Comparison of ENCODE assay signal across 8 cellular contexts in the genomic region with DNA sequence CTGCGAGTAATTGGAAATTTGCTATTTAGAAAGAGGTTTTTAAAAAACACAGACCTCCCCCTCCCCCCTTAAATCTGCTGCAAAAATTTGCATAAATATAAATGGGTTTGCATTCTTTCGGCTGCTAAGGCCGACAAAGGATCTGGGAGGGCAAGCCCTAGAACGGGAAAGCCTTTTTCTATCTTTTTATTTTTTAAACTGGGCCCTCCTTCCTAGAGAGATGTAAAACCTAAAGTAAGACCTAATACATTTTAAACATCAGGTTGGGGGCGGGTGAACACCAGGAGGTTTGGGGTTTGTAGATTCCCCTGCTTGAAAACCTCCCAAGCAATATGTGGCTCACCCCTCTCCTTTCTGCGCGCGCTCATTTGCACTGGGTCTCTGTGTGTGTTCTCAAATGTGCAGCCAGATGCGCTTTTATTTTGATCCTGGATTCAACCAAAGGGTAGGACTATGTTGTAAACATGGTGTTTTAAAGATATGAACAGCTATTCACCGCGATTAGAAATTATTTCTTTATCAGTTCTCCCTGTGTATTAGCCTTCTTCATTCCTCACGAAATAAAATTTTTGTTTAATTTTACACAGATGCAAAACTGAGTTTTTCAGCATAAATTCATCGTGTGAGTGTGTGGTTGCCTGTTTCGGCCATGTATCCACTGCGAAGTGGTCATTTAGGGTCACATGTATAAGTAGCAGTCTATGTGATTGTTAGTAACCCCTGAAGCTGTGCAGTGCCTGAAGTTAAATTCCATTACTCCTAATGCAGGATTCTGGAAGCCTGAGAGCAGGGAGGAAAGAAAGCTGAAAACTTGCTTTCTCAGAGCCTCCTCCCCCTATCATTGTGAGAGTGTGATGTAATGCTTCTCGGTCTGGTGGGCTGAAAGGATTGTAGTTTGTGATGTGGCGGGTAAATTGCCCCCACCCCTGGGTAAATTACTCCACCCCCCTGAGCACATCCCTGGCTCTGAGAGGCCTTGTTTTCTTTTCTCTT. TPM values are rescaled to one million over a fixed set of nuclear protein-coding genes. Genes with fewer than 3 reads are reported as not detected.
A peak's percentile ranks its signal among the peaks of the same experiment; 100 is the strongest.
DNase-seq lines count a peak whose midpoint lies in the region; ATAC-seq and TF ChIP-seq lines count a peak whose summit lies in the region.

No MANE protein-coding gene starts in this region.

- no peaks in the 10 kb centered on the region for H3K36me3 ChIP-seq in mucosa of rectum (ENCODE audit: control insufficient read depth in 2 of 2, insufficient read depth in 2 of 2, low read length in 2 of 2)

- intact Hi-C loops in activated CD4-positive, alpha-beta T cell treated with anti-CD3 and anti-CD28 coated beads, Interleukin-2, amount 10 ng/mL, durations not matched to agents 24 days and 14 days (cut with micrococcal nuclease): loop anchor here (5.0 to 10.0 kb wide), 4 partner anchors 64 to 914 kb away; partner anchors contain the start of genes EP300 and GRAP2

- DNase-seq in GM10266 (ENCODE audit: extremely low spot score) (peak; percentile 20), NCI-H128 (lab: John Stamatoyannopoulos, UW; ENCODE audit: unreplicated experiment) (peak; percentile 23), epithelial cell of prostate (ENCODE audit: low read depth, low spot score) (no peak), type B pancreatic cell (ENCODE audit: extremely low spot score, unreplicated experiment) (no peak)
- peak; percentile 84 for DNase-seq in activated CD4-positive, alpha-beta T cell treated with anti-CD3 and anti-CD28 coated beads, Interleukin-2, amount 10 ng/mL, durations not matched to agents 24 days and 14 days

- H3K4me1 ChIP-seq in mucosa of rectum (ENCODE audit: control insufficient read depth in 2 of 2, insufficient read depth in 2 of 2, low read length in 2 of 2): peaks cover 38 to 43% of the 10 kb centered on the region in 2 donors

- ATAC-seq in HG03432 (IDR thresholded peaks at IDR 0.05; ENCODE audit: unreplicated experiment) (no peak), GM18502 (IDR thresholded peaks at IDR 0.05; ENCODE audit: poor library complexity, unreplicated experiment) (no peak)

- no peaks in the 10 kb centered on the region for H3K27me3 ChIP-seq in mucosa of rectum (ENCODE audit: control insufficient read depth in 2 of 2, insufficient read depth in 2 of 2, low read length in 2 of 2)

- peak overlapping the region; percentile 91 to 98 for H3K4me3 ChIP-seq in mucosa of rectum (ENCODE audit: low read length in 2 of 2)

- peak overlapping the region; percentile 65 to 88 for H3K9ac ChIP-seq in mucosa of rectum (ENCODE audit: low read depth in 1 of 2, low read length in 2 of 2)

- peaks cover 7% of the 10 kb centered on the region for H3K36me3 Mint-ChIP-seq in activated CD4-positive, alpha-beta T cell treated with anti-CD3 and anti-CD28 coated beads, Interleukin-2, amount 10 ng/mL, durations not matched to agents 24 days and 14 days (ENCODE audit: low read depth)
- H3K36me3 Mint-ChIP-seq in type B pancreatic cell: no peaks in the 10 kb centered on the region

- H3K4me3 Mint-ChIP-seq in activated CD4-positive, alpha-beta T cell treated with anti-CD3 and anti-CD28 coated beads, Interleukin-2, amount 10 ng/mL, durations not matched to agents 24 days and 14 days: peak overlapping the region; percentile 80
- peak overlapping the region; percentile 97 for H3K4me3 Mint-ChIP-seq in type B pancreatic cell

- H3K9me3 ChIP-seq in mucosa of rectum (ENCODE audit: control insufficient read depth in 2 of 2, low read length in 2 of 2): no peaks in the 10 kb centered on the region

- H3K27ac Mint-ChIP-seq in activated CD4-positive, alpha-beta T cell treated with anti-CD3 and anti-CD28 coated beads, Interleukin-2, amount 10 ng/mL, durations not matched to agents 24 days and 14 days: peak overlapping the region; percentile 91
- H3K27ac Mint-ChIP-seq in type B pancreatic cell: peak overlapping the region; percentile 95

- H3K27ac ChIP-seq in epithelial cell of prostate (peak overlapping the region; percentile 61), mucosa of rectum (ENCODE audit: low read depth in 2 of 2, low read length in 2 of 2) (peak overlapping the region; percentile 75 to 81)

- no peaks in the 10 kb centered on the region for H3K9me3 Mint-ChIP-seq in activated CD4-positive, alpha-beta T cell treated with anti-CD3 and anti-CD28 coated beads, Interleukin-2, amount 10 ng/mL, durations not matched to agents 24 days and 14 days
- H3K9me3 Mint-ChIP-seq in type B pancreatic cell: no peaks in the 10 kb centered on the region

- H3K27me3 Mint-ChIP-seq in activated CD4-positive, alpha-beta T cell treated with anti-CD3 and anti-CD28 coated beads, Interleukin-2, amount 10 ng/mL, durations not matched to agents 24 days and 14 days: no peaks in the 10 kb centered on the region
- no peaks in the 10 kb centered on the region for H3K27me3 Mint-ChIP-seq in type B pancreatic cell

- TF ChIP-seq CTCF in GM10266 (IDR thresholded peaks at IDR 0.05; ENCODE audit: control insufficient read depth, insufficient read depth, low read depth, missing control alignments): no peak
- TF ChIP-seq CTCF in type B pancreatic cell (conservative IDR thresholded peaks at IDR 0.05): no peak

- peaks cover 51% of the 10 kb centered on the region for H3K4me1 Mint-ChIP-seq in activated CD4-positive, alpha-beta T cell treated with anti-CD3 and anti-CD28 coated beads, Interleukin-2, amount 10 ng/mL, durations not matched to agents 24 days and 14 days
- peaks cover 55% of the 10 kb centered on the region for H3K4me1 Mint-ChIP-seq in type B pancreatic cell (ENCODE audit: unreplicated experiment)

RNA-seq across cellular contexts. Expression of gene TNRC6B, which starts 1.0 kb away (rescaled TPM):
- 27.3 and 31.3 TPM in 2 replicates for total RNA-seq in activated CD4-positive, alpha-beta T cell treated with anti-CD3 and anti-CD28 coated beads, Interleukin-2, amount 10 ng/mL, durations not matched to agents 24 days and 14 days
- 48.3 and 50.7 TPM in 2 replicates for total RNA-seq in type B pancreatic cell (ENCODE audit: low replicate concordance)

Comparison
In these comparisons a context has a peak if more than half of its experiments do, and no peak if none do; other contexts are left out.
1. DNase-seq: peak in GM10266 (single experiment), NCI-H128 (single experiment) and activated CD4-positive, alpha-beta T cell treated with anti-CD3 and anti-CD28 coated beads, Interleukin-2, amount 10 ng/mL, durations not matched to agents 24 days and 14 days (single experiment); none in epithelial cell of prostate (single experiment) and type B pancreatic cell (single experiment).